In genomic region chr7:99828818-99829217, GRCh38 we compare ENCODE assay signal across 25 cellular contexts. TPM values are rescaled to one million over a fixed set of nuclear protein-coding genes. Genes with fewer than 3 reads are reported as not detected.
"Had no signal": no experiment of that assay in that cellular context is flagged by ENCODE, and none has a peak within 500 bp of the region (broad histone marks: within the 10 kb centered on the region; RNA-seq: fewer than 3 reads in every experiment).

No MANE protein-coding gene starts in this region.

- H3K4me3 ChIP-seq: colonic mucosa, left lung, sigmoid colon, spleen, upper lobe of left lung had no signal

- H3K9ac ChIP-seq: parathyroid adenoma had no signal

- H3K36me3 ChIP-seq: brain microvascular endothelial cell, colonic mucosa, left lung, neutrophil, sigmoid colon, spleen, upper lobe of left lung had no signal

- H3K27me3 ChIP-seq: colonic mucosa, left lung, sigmoid colon, upper lobe of left lung had no signal

- H3K27ac ChIP-seq: brain microvascular endothelial cell, colonic mucosa, left lung, neutrophil, parathyroid adenoma, sigmoid colon, spleen had no signal

- DNase-seq: activated CD4-positive, alpha-beta T cell treated with anti-CD3 and anti-CD28 coated beads, Interleukin-2, amount 50 U/mL, for 1 hour; activated CD4-positive, CD25-positive, alpha-beta regulatory T cell treated with anti-CD3 and anti-CD28 coated beads, Interleukin-2, amount 50 U/mL, for 72 hours; activated CD8-positive, alpha-beta memory T cell treated with anti-CD3 and anti-CD28 coated beads, Interleukin-2, amount 50 U/mL, for 4 hours; activated naive CD4-positive, alpha-beta T cell treated with anti-CD3 and anti-CD28 coated beads for 36 hours; activated T-cell treated with anti-CD3 and anti-CD28 coated beads, Interleukin-2, amount 50 U/mL, for 4 hours; anterior cingulate cortex; brain microvascular endothelial cell; colonic mucosa; foreskin melanocyte; glutamatergic neuron; hypothalamus; islet precursor cell; left lung; natural killer cell; sigmoid colon; spleen; stimulated activated naive CD8-positive, alpha-beta T cell treated with anti-CD3 and anti-CD28 coated beads, Interleukin-15, Interleukin-2, amounts not matched to agents 100 U/mL and 50 U/mL, for 24 hours; T-helper 1 cell; T-helper 9 cell; upper lobe of left lung had no signal

- ATAC-seq: activated T-cell treated with anti-CD3 and anti-CD28 coated beads, Interleukin-2, amount 50 U/mL, for 4 hours; natural killer cell; stimulated activated naive CD8-positive, alpha-beta T cell treated with anti-CD3 and anti-CD28 coated beads, Interleukin-15, Interleukin-2, amounts not matched to agents 100 U/mL and 50 U/mL, for 24 hours had no signal

- H3K4me1 ChIP-seq: colonic mucosa, left lung, sigmoid colon, spleen had no signal

- H3K9me3 ChIP-seq: colonic mucosa, left lung, neutrophil, sigmoid colon, spleen, upper lobe of left lung had no signal

- FAIRE-seq: endometrium had no signal

RNA-seq across cellular contexts. Expression of gene CYP3A43, which starts 1.0 kb away (rescaled TPM):
- total RNA-seq: activated naive CD4-positive, alpha-beta T cell treated with anti-CD3 and anti-CD28 coated beads for 36 hours; activated T-cell treated with anti-CD3 and anti-CD28 coated beads, Interleukin-2, amount 50 U/mL, for 4 hours; colonic mucosa; left lung; mucosa of gallbladder; natural killer cell; temporal lobe; upper lobe of left lung had no signal
- polyA plus RNA-seq: sigmoid colon, spleen had no signal

RNA-seq across cellular contexts. Expression of gene CYP3A4, which starts 44.8 kb away (rescaled TPM):
- total RNA-seq: activated naive CD4-positive, alpha-beta T cell treated with anti-CD3 and anti-CD28 coated beads for 36 hours; left lung; natural killer cell; sigmoid colon; spleen; temporal lobe had no signal
- polyA plus RNA-seq: spleen had no signal

RNA-seq across cellular contexts. Expression of gene OR2AE1, which starts 48.0 kb away (rescaled TPM):
- total RNA-seq: activated naive CD4-positive, alpha-beta T cell treated with anti-CD3 and anti-CD28 coated beads for 36 hours; colonic mucosa; mucosa of gallbladder; natural killer cell; sigmoid colon had no signal
- polyA plus RNA-seq: spleen had no signal
